ENCODE assay signal across 14 cellular contexts in the genomic region with DNA sequence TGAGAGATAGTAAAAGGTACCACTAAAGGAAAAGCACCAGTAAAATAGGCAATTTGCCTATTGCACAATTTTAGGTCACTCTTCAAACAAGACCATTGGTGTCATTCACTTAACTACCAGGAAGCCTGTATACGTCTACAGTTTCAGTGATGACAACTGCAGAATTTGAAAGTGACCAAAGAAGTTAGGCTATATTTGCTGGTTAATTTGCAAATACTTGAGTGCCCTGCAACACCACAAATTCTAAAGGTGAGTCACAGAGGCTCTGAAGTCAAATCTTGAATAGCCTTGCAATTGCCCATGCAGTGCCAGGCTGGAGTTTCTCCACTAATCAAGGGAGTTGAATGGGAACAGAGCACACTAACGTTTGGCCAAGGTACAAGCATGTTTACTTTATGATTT.
DNase-seq lines count a peak whose midpoint lies in the region; ATAC-seq and TF ChIP-seq lines count a peak whose summit lies in the region.
"Had no signal": no experiment of that assay in that cellular context is flagged by ENCODE, and none has a peak within 500 bp of the region (broad histone marks: within the 10 kb centered on the region; RNA-seq: fewer than 3 reads in every experiment).

No MANE protein-coding gene starts in this region.

- no peaks in the 10 kb centered on the region for H3K27me3 ChIP-seq in heart left ventricle
- H3K27me3 ChIP-seq: right atrium auricular region had no signal

- no peak for TF ChIP-seq POLR2A in heart left ventricle (IDR thresholded peaks at IDR 0.05)

- DNase-seq in HuH-7 (ENCODE audit: low spot score) (peak; percentile 10), kidney tubule cell (ENCODE audit: low spot score) (peak; percentile 16), Kasumi-1 (lab: John Stamatoyannopoulos, UW) (no peak), NCI-H1694 (lab: John Stamatoyannopoulos, UW) (no peak), heart left ventricle (no peak)
- no peak for DNase-seq in activated CD8-positive, alpha-beta T cell treated with anti-CD3 and anti-CD28 coated beads, Interleukin-2, amount 10 ng/mL, durations not matched to agents 7 days and 5 days
- DNase-seq: dermis blood vessel endothelial cell; immature natural killer cell; NCI-H510A; stimulated activated CD4-positive, alpha-beta T cell treated with anti-CD3 and anti-CD28 coated beads, Interleukin-4, amount 100 ng/mL, for 24 hours had no signal

- POLR2A ChIA-PET in activated CD8-positive, alpha-beta T cell treated with anti-CD3 and anti-CD28 coated beads, Interleukin-2, amount 10 ng/mL, durations not matched to agents 7 days and 5 days (lab: Charles Lee): no interaction called here

- TF ChIP-seq CTCF in heart left ventricle (IDR thresholded peaks at IDR 0.05): no peak

- 41 to 54% (median 46%) methylated on average over 2 of the region's 2 CpGs for WGBS in heart left ventricle, 4 donors

- H3K36me3 Mint-ChIP-seq in activated CD8-positive, alpha-beta T cell treated with anti-CD3 and anti-CD28 coated beads, Interleukin-2, amount 10 ng/mL, durations not matched to agents 7 days and 5 days (ENCODE audit: low read depth): no peaks in the 10 kb centered on the region
- H3K36me3 Mint-ChIP-seq: immature natural killer cell had no signal

- CTCF ChIA-PET in activated CD8-positive, alpha-beta T cell treated with anti-CD3 and anti-CD28 coated beads, Interleukin-2, amount 10 ng/mL, durations not matched to agents 7 days and 5 days (lab: Charles Lee): no interaction called here

- H3K27me3 Mint-ChIP-seq in activated CD8-positive, alpha-beta T cell treated with anti-CD3 and anti-CD28 coated beads, Interleukin-2, amount 10 ng/mL, durations not matched to agents 7 days and 5 days (ENCODE audit: low read depth): no peaks in the 10 kb centered on the region

- no peaks in the 10 kb centered on the region for H3K9me3 ChIP-seq in heart left ventricle
- H3K9me3 ChIP-seq: right atrium auricular region, SJSA1 had no signal

- no peaks in the 10 kb centered on the region for H3K36me3 ChIP-seq in heart left ventricle
- H3K36me3 ChIP-seq: right atrium auricular region, SJSA1 had no signal

- no peaks in the 10 kb centered on the region for H3K9me3 Mint-ChIP-seq in activated CD8-positive, alpha-beta T cell treated with anti-CD3 and anti-CD28 coated beads, Interleukin-2, amount 10 ng/mL, durations not matched to agents 7 days and 5 days (ENCODE audit: insufficient read depth)
- H3K9me3 Mint-ChIP-seq: immature natural killer cell had no signal

- no peak overlapping the region for H3K27ac ChIP-seq in heart left ventricle
- H3K27ac ChIP-seq: right atrium auricular region, SJSA1 had no signal

- ATAC-seq in GM18517 (IDR thresholded peaks at IDR 0.05; ENCODE audit: unreplicated experiment): peak; percentile 49
- peak; percentile 49 for ATAC-seq in HG02610 (IDR thresholded peaks at IDR 0.05; ENCODE audit: unreplicated experiment)
- no peak for ATAC-seq in heart left ventricle
- no peak for ATAC-seq in activated CD8-positive, alpha-beta T cell treated with anti-CD3 and anti-CD28 coated beads, Interleukin-2, amount 10 ng/mL, durations not matched to agents 7 days and 5 days

- H3K4me3 Mint-ChIP-seq in activated CD8-positive, alpha-beta T cell treated with anti-CD3 and anti-CD28 coated beads, Interleukin-2, amount 10 ng/mL, durations not matched to agents 7 days and 5 days: no peak overlapping the region
- H3K4me3 Mint-ChIP-seq: immature natural killer cell had no signal

- intact Hi-C loops in heart left ventricle (cut with DNase I): no loop called here

- H3K4me3 ChIP-seq in heart left ventricle: no peak overlapping the region
- H3K4me3 ChIP-seq: right atrium auricular region, SJSA1 had no signal

- H3K4me1 Mint-ChIP-seq in activated CD8-positive, alpha-beta T cell treated with anti-CD3 and anti-CD28 coated beads, Interleukin-2, amount 10 ng/mL, durations not matched to agents 7 days and 5 days (ENCODE audit: low read depth): no peaks in the 10 kb centered on the region
- H3K4me1 Mint-ChIP-seq: immature natural killer cell had no signal

- H3K27ac Mint-ChIP-seq in activated CD8-positive, alpha-beta T cell treated with anti-CD3 and anti-CD28 coated beads, Interleukin-2, amount 10 ng/mL, durations not matched to agents 7 days and 5 days: no peak overlapping the region
- H3K27ac Mint-ChIP-seq: immature natural killer cell had no signal

- H3K4me1 ChIP-seq in heart left ventricle: peaks cover 0 to 10% (median 0%) of the 10 kb centered on the region in 12 donors
- H3K4me1 ChIP-seq: right atrium auricular region, SJSA1 had no signal

Comparison
In these comparisons a context has a peak if more than half of its experiments do, and no peak if none do; other contexts are left out.
1. ATAC-seq: peak in GM18517 (single experiment) and HG02610 (single experiment); none in heart left ventricle (0 of 4) and activated CD8-positive, alpha-beta T cell treated with anti-CD3 and anti-CD28 coated beads, Interleukin-2, amount 10 ng/mL, durations not matched to agents 7 days and 5 days (single experiment).
2. DNase-seq: peak in HuH-7 (single experiment) and kidney tubule cell (single experiment); none in Kasumi-1 (0 of 2), NCI-H1694 (single experiment), heart left ventricle (0 of 5) and activated CD8-positive, alpha-beta T cell treated with anti-CD3 and anti-CD28 coated beads, Interleukin-2, amount 10 ng/mL, durations not matched to agents 7 days and 5 days (single experiment).